In the genomic region with DNA sequence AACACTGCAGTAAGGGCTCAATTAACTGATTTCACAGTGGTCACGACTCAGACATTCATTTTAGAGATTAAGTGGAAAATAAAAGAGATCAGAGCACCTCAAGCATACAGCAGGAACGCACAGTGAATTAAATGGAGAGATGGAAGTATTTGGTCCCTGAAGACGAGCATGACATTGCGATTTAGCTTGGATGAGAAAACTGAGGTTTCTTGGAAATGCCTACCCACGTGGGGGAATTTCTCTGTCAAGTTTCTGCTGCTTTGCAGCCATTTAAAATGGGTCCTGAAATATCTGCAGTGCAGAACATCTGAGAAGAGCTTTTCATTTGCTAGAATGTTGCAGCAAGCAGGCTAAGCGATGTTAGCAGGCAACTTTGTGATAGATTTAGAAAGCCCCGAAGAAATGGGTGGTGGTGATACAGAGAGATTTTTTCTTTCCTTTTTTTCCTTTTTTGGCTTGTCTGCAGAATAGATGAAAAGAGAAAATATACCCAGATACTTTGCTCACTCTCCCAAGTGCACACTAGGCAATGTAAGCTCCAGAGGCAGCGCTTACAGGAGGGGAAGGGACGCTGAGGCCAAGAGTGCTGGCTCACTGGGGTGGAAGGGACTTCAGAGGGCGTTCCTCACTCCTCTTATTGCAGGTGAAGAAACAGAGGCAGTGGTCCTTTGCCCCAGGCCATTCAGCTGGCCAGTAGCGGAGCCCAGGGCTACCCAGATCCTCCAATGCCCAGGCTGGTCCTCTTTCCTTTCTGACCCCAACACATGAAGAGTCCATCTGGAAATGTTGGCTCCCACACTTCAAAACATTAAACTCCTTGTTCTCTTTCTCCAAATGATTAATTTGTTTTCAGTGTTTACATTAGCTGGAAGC, we compare ENCODE assay signal across 18 cellular contexts.
A peak's percentile ranks its signal among the peaks of the same experiment; 100 is the strongest.
DNase-seq lines count a peak whose midpoint lies in the region; ATAC-seq and TF ChIP-seq lines count a peak whose summit lies in the region.
"Had no signal": no experiment of that assay in that cellular context is flagged by ENCODE, and none has a peak within 500 bp of the region (broad histone marks: within the 10 kb centered on the region; RNA-seq: fewer than 3 reads in every experiment).

No MANE protein-coding gene starts in this region.

- DNase-seq in HFFc6 (no peak), astrocyte of the spinal cord (ENCODE audit: low read depth, low spot score) (peak; percentile 4), islet precursor cell (peak; percentile 35), sigmoid colon (no peak), hypothalamus (lab: John Stamatoyannopoulos, UW) (no peak), COLO668 (lab: John Stamatoyannopoulos, UW; ENCODE audit: unreplicated experiment) (no peak), MV-4-11 (lab: John Stamatoyannopoulos, UW) (no peak)
- DNase-seq: activated naive CD8-positive, alpha-beta T cell treated with anti-CD3 and anti-CD28 coated beads for 36 hours; activated T-cell treated with anti-CD3 and anti-CD28 coated beads for 4 hours; heart right ventricle; naive thymus-derived CD8-positive, alpha-beta T cell; NCI-H2081 treated with DMSO at 0.1 percent for 48 hours; NCI-H526 treated with DMSO at 0.1 percent for 48 hours; right lobe of liver; stimulated activated CD4-positive, alpha-beta T cell treated with anti-CD3 and anti-CD28 coated beads, Interleukin-4, amount 100 ng/mL, for 4 hours had no signal

- no peak for TF ChIP-seq EP300 in sigmoid colon (IDR thresholded peaks at IDR 0.05)

- H3K27ac ChIP-seq in sigmoid colon, result peak overlapping the region in 3 of 4 donors; percentile 55 to 86 (median 63)
- H3K27ac ChIP-seq: right lobe of liver had no signal

- H3K36me3 Mint-ChIP-seq in HFFc6 (ENCODE audit: low read depth), result no peaks in the 10 kb centered on the region
- H3K36me3 Mint-ChIP-seq: activated naive CD8-positive, alpha-beta T cell treated with anti-CD3 and anti-CD28 coated beads for 36 hours; naive thymus-derived CD8-positive, alpha-beta T cell had no signal

- peaks cover 0 to 22% (median 18%) of the 10 kb centered on the region in 4 donors for H3K4me1 ChIP-seq in sigmoid colon

- peak overlapping the region; percentile 85; the same call in 1 of the 2 replicates for H3K27ac Mint-ChIP-seq in HFFc6
- H3K27ac Mint-ChIP-seq: activated naive CD8-positive, alpha-beta T cell treated with anti-CD3 and anti-CD28 coated beads for 36 hours; B cell; T-helper 1 cell treated with Interleukin-12 subunit alpha and Interleukin-12 subunit beta and Interleukin-4 antibody, amounts not matched to agents 30 μg/mL and 1 μg/mL, for 36 hours had no signal

- intact Hi-C loops in sigmoid colon (cut with DNase I), result no loop called here

- peak overlapping the region; percentile 51; the same call in 1 of the 2 replicates for H3K4me3 Mint-ChIP-seq in HFFc6
- H3K4me3 Mint-ChIP-seq: activated naive CD8-positive, alpha-beta T cell treated with anti-CD3 and anti-CD28 coated beads for 36 hours; B cell; naive thymus-derived CD8-positive, alpha-beta T cell; T-helper 1 cell treated with Interleukin-12 subunit alpha and Interleukin-12 subunit beta and Interleukin-4 antibody, amounts not matched to agents 30 μg/mL and 1 μg/mL, for 36 hours had no signal

- H3K27me3 ChIP-seq in sigmoid colon, result no peaks in the 10 kb centered on the region
- H3K27me3 ChIP-seq: right lobe of liver had no signal

- no peaks in the 10 kb centered on the region for H3K36me3 ChIP-seq in sigmoid colon
- H3K36me3 ChIP-seq: heart right ventricle, right lobe of liver had no signal

- no peak for ATAC-seq in HG03457 (IDR thresholded peaks at IDR 0.05; ENCODE audit: unreplicated experiment)
- ATAC-seq: naive thymus-derived CD8-positive, alpha-beta T cell had no signal

- TF ChIP-seq CTCF in HFFc6 (IDR thresholded peaks at IDR 0.05), result no peak
- TF ChIP-seq CTCF in astrocyte of the spinal cord (IDR thresholded peaks at IDR 0.05; ENCODE audit: low read depth, low read length), result no peak
- TF ChIP-seq CTCF in sigmoid colon (IDR thresholded peaks at IDR 0.05), result no peak

- no peaks in the 10 kb centered on the region for H3K9me3 Mint-ChIP-seq in HFFc6
- H3K9me3 Mint-ChIP-seq: activated naive CD8-positive, alpha-beta T cell treated with anti-CD3 and anti-CD28 coated beads for 36 hours; naive thymus-derived CD8-positive, alpha-beta T cell; T-helper 1 cell treated with Interleukin-12 subunit alpha and Interleukin-12 subunit beta and Interleukin-4 antibody, amounts not matched to agents 30 μg/mL and 1 μg/mL, for 36 hours had no signal

- H3K4me1 Mint-ChIP-seq in HFFc6 (ENCODE audit: low read depth), result peaks cover 24% of the 10 kb centered on the region
- H3K4me1 Mint-ChIP-seq: activated naive CD8-positive, alpha-beta T cell treated with anti-CD3 and anti-CD28 coated beads for 36 hours; B cell; naive thymus-derived CD8-positive, alpha-beta T cell had no signal

- H3K9me3 ChIP-seq in sigmoid colon, result no peaks in the 10 kb centered on the region
- H3K9me3 ChIP-seq: heart right ventricle, right lobe of liver had no signal

- H3K4me3 ChIP-seq in astrocyte of the spinal cord (ENCODE audit: low read depth, low read length), result no peak overlapping the region
- no peak overlapping the region for H3K4me3 ChIP-seq in sigmoid colon
- H3K4me3 ChIP-seq: heart right ventricle, right lobe of liver had no signal

- H3K27me3 Mint-ChIP-seq in HFFc6 (ENCODE audit: insufficient read depth), result peaks cover 12% of the 10 kb centered on the region

- in situ Hi-C loops in astrocyte of the spinal cord (cut with HindIII; ENCODE audit: low sequenced_read_pairs), result no loop called here

- 55 to 70% methylated on average over 11 of the region's 11 CpGs for WGBS in sigmoid colon, 2 donors

- TF ChIP-seq POLR2A in sigmoid colon (IDR thresholded peaks at IDR 0.05), result no peak

Comparison
In these comparisons a context has a peak if more than half of its experiments do, and no peak if none do; other contexts are left out.
1. DNase-seq: peak in astrocyte of the spinal cord (single experiment) and islet precursor cell (single experiment); none in HFFc6 (single experiment), sigmoid colon (single experiment), hypothalamus (0 of 51), COLO668 (single experiment) and MV-4-11 (single experiment).